ENCODE assay signal across 9 cellular contexts in genomic region chr18:76923485-76924085, GRCh38.
DNase-seq lines count a peak whose midpoint lies in the region; FAIRE-seq and TF ChIP-seq lines count a peak whose summit lies in the region.
"Had no signal": no experiment of that assay in that cellular context is flagged by ENCODE, and none has a peak within 500 bp of the region (broad histone marks: within the 10 kb centered on the region; RNA-seq: fewer than 3 reads in every experiment).

No MANE protein-coding gene starts in this region.

- POLR2A ChIA-PET in HEK293T (lab: Yijun Ruan, JAX) = no interaction called here

- TF ChIP-seq CTCF in BE2C (IDR thresholded peaks at IDR 0.05; ENCODE audit: low read depth, low read length) (peak; percentile 70), VCaP (conservative IDR thresholded peaks at IDR 0.05) (peak; percentile 68)

- DNase-seq in BE2C = peak; percentile 45
- peak; percentile 25 for DNase-seq in HEK293T (ENCODE audit: extremely low spot score)
- DNase-seq in iris pigment epithelial cell (ENCODE audit: low read depth) = peak; percentile 24
- DNase-seq in stimulated activated naive CD4-positive, alpha-beta T cell (lab: John Stamatoyannopoulos, UW) = no peak
- no peak for DNase-seq in stimulated activated CD4-positive, alpha-beta T cell treated with anti-CD3 and anti-CD28 coated beads, Interleukin-4, amount 100 ng/mL, for 24 hours
- DNase-seq in GM19239 (ENCODE audit: insufficient read length, low spot score) = no peak
- DNase-seq in T-helper 9 cell = no peak

- CTCF ChIA-PET in HEK293T (lab: Yijun Ruan, JAX) = interaction anchor here (0.7 to 0.9 kb wide), 3 partner anchors 12 to 120 kb away, joined by 3 to 4 read pairs (median 3); no protein-coding TSS in a partner anchor

- H3K4me1 ChIP-seq in BE2C = no peaks in the 10 kb centered on the region
- H3K4me1 ChIP-seq: suprapubic skin had no signal

- no peak for FAIRE-seq in GM19239 (lab: Jason Lieb, UNC)

- no peaks in the 10 kb centered on the region for H3K9me3 ChIP-seq in BE2C
- H3K9me3 ChIP-seq: suprapubic skin had no signal

- no peak overlapping the region for H3K27ac ChIP-seq in VCaP
- H3K27ac ChIP-seq: suprapubic skin had no signal

- no peak overlapping the region for H3K4me3 ChIP-seq in BE2C (ENCODE audit: low read depth, low read length)
- H3K4me3 ChIP-seq: suprapubic skin had no signal

- no peaks in the 10 kb centered on the region for H3K27me3 ChIP-seq in BE2C
- H3K27me3 ChIP-seq: suprapubic skin had no signal

- H3K36me3 ChIP-seq in BE2C = no peaks in the 10 kb centered on the region

TF ChIP-seq in HEK293T, 16 proteins besides CTCF, POLR2A, EP300 and RAD21:
- TF ChIP-seq SUZ12 (IDR thresholded peaks at IDR 0.05) (no peak), HDGF (IDR thresholded peaks at IDR 0.05; ENCODE audit: borderline replicate concordance) (no peak), BHLHE40 (IDR thresholded peaks at IDR 0.05; ENCODE audit: borderline replicate concordance) (no peak), FOXK2 (IDR thresholded peaks at IDR 0.05) (no peak), LEF1 (IDR thresholded peaks at IDR 0.05; ENCODE audit: borderline replicate concordance) (no peak), CTBP1 (IDR thresholded peaks at IDR 0.05; ENCODE audit: borderline replicate concordance) (no peak), FOXM1 (IDR thresholded peaks at IDR 0.05; ENCODE audit: borderline replicate concordance) (no peak), ELF4 (IDR thresholded peaks at IDR 0.05) (no peak), TARDBP (IDR thresholded peaks at IDR 0.05) (no peak), L3MBTL2 (conservative IDR thresholded peaks at IDR 0.05) (no peak), NFRKB (IDR thresholded peaks at IDR 0.05) (no peak)

Comparison
In these comparisons a context has a peak if more than half of its experiments do, and no peak if none do; other contexts are left out.
1. DNase-seq: peak in BE2C (single experiment), HEK293T (single experiment) and iris pigment epithelial cell (single experiment); none in stimulated activated naive CD4-positive, alpha-beta T cell (0 of 6), stimulated activated CD4-positive, alpha-beta T cell treated with anti-CD3 and anti-CD28 coated beads, Interleukin-4, amount 100 ng/mL, for 24 hours (single experiment), GM19239 (single experiment) and T-helper 9 cell (single experiment).